34 cellular contexts compared by ENCODE assay signal in the genomic region with DNA sequence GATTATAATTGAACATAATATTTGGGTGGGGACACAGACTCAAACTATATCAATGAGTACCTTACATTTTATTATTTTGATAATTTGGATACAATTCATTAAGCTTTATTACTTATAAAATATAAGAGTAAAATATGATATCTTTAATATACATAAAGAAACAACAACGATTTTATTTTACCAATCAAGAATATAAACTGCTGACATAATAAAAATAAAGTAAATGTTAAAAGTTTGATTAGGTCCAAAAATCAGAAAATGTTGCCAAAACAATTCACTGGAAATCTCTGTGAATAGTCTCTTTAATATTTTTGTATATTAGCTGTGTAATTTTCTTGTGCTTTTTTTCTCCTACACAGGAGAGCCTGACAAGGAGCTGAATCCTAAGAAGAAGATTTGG. TPM values are rescaled to one million over a fixed set of nuclear protein-coding genes. Genes with fewer than 3 reads are reported as not detected.
"Had no signal": no experiment of that assay in that cellular context is flagged by ENCODE, and none has a peak within 500 bp of the region (broad histone marks: within the 10 kb centered on the region; RNA-seq: fewer than 3 reads in every experiment).

No MANE protein-coding gene starts in this region.

- H3K4me3 Mint-ChIP-seq: mesothelial cell of epicardium; naive thymus-derived CD4-positive, alpha-beta T cell; natural killer cell treated with Interleukin-12 subunit alpha and Interleukin-12 subunit beta and Interleukin-15 and Interleukin-18, amount 100 ng/mL, for 72 hours; stimulated activated memory B cell treated with anti-CD40 and anti-IgM and Interleukin-4, amounts not matched to agents 10 μg/mL and 1 μg/mL and 100 μg/mL, for 72 hours; stimulated activated naive CD8-positive, alpha-beta T cell treated with anti-CD3 and anti-CD28 coated beads, Interleukin-15, amount 100 ng/mL, for 72 hours; type B pancreatic cell had no signal

- H3K9me3 ChIP-seq: left ventricle myocardium inferior, ovary, prostate gland, sigmoid colon, tibial nerve, uterus had no signal

- H3K27ac ChIP-seq: hepatocyte, left ventricle myocardium inferior, ovary, prostate gland, sigmoid colon, tibial nerve, uterus had no signal

- H3K27me3 Mint-ChIP-seq: naive thymus-derived CD4-positive, alpha-beta T cell; natural killer cell treated with Interleukin-12 subunit alpha and Interleukin-12 subunit beta and Interleukin-15 and Interleukin-18, amount 100 ng/mL, for 72 hours; stimulated activated memory B cell treated with anti-CD40 and anti-IgM and Interleukin-4, amounts not matched to agents 10 μg/mL and 1 μg/mL and 100 μg/mL, for 72 hours; stimulated activated naive CD8-positive, alpha-beta T cell treated with anti-CD3 and anti-CD28 coated beads, Interleukin-15, amount 100 ng/mL, for 72 hours; type B pancreatic cell had no signal

- H3K27me3 ChIP-seq: hepatocyte, ovary, sigmoid colon, tibial nerve, uterus had no signal

- DNase-seq: islet precursor cell; left ventricle myocardium inferior; mesendoderm; naive thymus-derived CD4-positive, alpha-beta T cell; ovary; posterior cingulate gyrus; retina; right cardiac atrium; sigmoid colon; stimulated activated CD4-positive, alpha-beta T cell treated with anti-CD3 and anti-CD28 coated beads, Interleukin-1b, Interleukin-23, amount 100 ng/mL, for 48 hours; stimulated activated CD4-positive, alpha-beta T cell treated with anti-CD3 and anti-CD28 coated beads, Interleukin-2, amount 100 ng/mL, for 48 hours; stimulated activated CD4-positive, alpha-beta T cell treated with anti-CD3 and anti-CD28 coated beads, Interleukin-4, amount 100 ng/mL, for 4 hours; stimulated activated CD8-positive, alpha-beta memory T cell treated with anti-CD3 and anti-CD28 coated beads, Interleukin-4, amount 100 ng/mL, for 48 hours; stimulated activated naive CD4-positive, alpha-beta T cell treated with Interleukin-2 at 50 U/mL for 16 hours; stimulated activated naive CD8-positive, alpha-beta T cell treated with anti-CD3 and anti-CD28 coated beads, Interleukin-15, amount 100 ng/mL, for 72 hours; substantia nigra; uterus had no signal

- H3K36me3 ChIP-seq: ovary, prostate gland, uterus had no signal

- H3K27ac Mint-ChIP-seq: mesothelial cell of epicardium; naive thymus-derived CD4-positive, alpha-beta T cell; natural killer cell treated with Interleukin-12 subunit alpha and Interleukin-12 subunit beta and Interleukin-15 and Interleukin-18, amount 100 ng/mL, for 72 hours; stimulated activated memory B cell treated with anti-CD40 and anti-IgM and Interleukin-4, amounts not matched to agents 10 μg/mL and 1 μg/mL and 100 μg/mL, for 72 hours; stimulated activated naive CD8-positive, alpha-beta T cell treated with anti-CD3 and anti-CD28 coated beads, Interleukin-15, amount 100 ng/mL, for 72 hours; type B pancreatic cell had no signal

- H3K4me3 ChIP-seq: hepatocyte, left ventricle myocardium inferior, lung, ovary, prostate gland, sigmoid colon, smooth muscle cell, tibial nerve, uterus had no signal

- ATAC-seq: naive thymus-derived CD4-positive, alpha-beta T cell; natural killer cell treated with Interleukin-12 subunit alpha and Interleukin-12 subunit beta and Interleukin-15 and Interleukin-18, amount 100 ng/mL, for 72 hours; right cardiac atrium; stimulated activated memory B cell treated with anti-CD40 and anti-IgM and Interleukin-4, amounts not matched to agents 10 μg/mL and 1 μg/mL and 100 μg/mL, for 72 hours; stimulated activated naive CD8-positive, alpha-beta T cell treated with anti-CD3 and anti-CD28 coated beads, Interleukin-15, amount 100 ng/mL, for 72 hours had no signal

- H3K4me1 ChIP-seq: prostate gland, tibial nerve, uterus had no signal

RNA-seq across cellular contexts. Expression of a gene that starts 21.4 kb away (rescaled TPM):
- total RNA-seq: hepatocyte; kidney epithelial cell; left ventricle myocardium inferior; lower leg skin; lung; mesothelial cell of epicardium; mononuclear cell; myocyte; naive thymus-derived CD4-positive, alpha-beta T cell; natural killer cell treated with Interleukin-12 subunit alpha and Interleukin-12 subunit beta and Interleukin-15 and Interleukin-18, amount 100 ng/mL, for 72 hours; omental fat pad; ovary; prostate gland; right cardiac atrium; sigmoid colon; smooth muscle cell; temporal lobe; tibial nerve; ureter; uterus had no signal
- polyA plus RNA-seq: hepatocyte; lung; naive thymus-derived CD4-positive, alpha-beta T cell; neural cell; ovary; right cardiac atrium; sigmoid colon; smooth muscle cell had no signal
